Comparison of ENCODE assay signal across 12 cellular contexts in genomic region chr18:63603772-63604171, GRCh38. TPM values are rescaled to one million over a fixed set of nuclear protein-coding genes. Genes with fewer than 3 reads are reported as not detected.
DNase-seq lines count a peak whose midpoint lies in the region; ATAC-seq, FAIRE-seq and TF ChIP-seq lines count a peak whose summit lies in the region.
"Had no signal": no experiment of that assay in that cellular context is flagged by ENCODE, and none has a peak within 500 bp of the region (broad histone marks: within the 10 kb centered on the region; RNA-seq: fewer than 3 reads in every experiment).

No MANE protein-coding gene starts in this region.

- in situ Hi-C loops in GM13976 (cut with MboI; ENCODE audit: low sequenced_read_pairs, unreplicated experiment), result no loop called here
- in situ Hi-C loops in KBM-7 (cut with MboI; ENCODE audit: low pct_unique_long_range_greater_than_20kb, low sequenced_read_pairs), result no loop called here

- no peaks in the 10 kb centered on the region for H3K4me1 ChIP-seq in effector memory CD4-positive, alpha-beta T cell (ENCODE audit: control insufficient read depth, insufficient read depth, low read length, poor library complexity, severe bottlenecking)

- no peak overlapping the region for H3K4me3 ChIP-seq in bronchial epithelial cell (ENCODE audit: low read depth, low read length)
- no peak overlapping the region for H3K4me3 ChIP-seq in effector memory CD4-positive, alpha-beta T cell (ENCODE audit: insufficient read depth, low read depth, low read length, poor library complexity, severe bottlenecking)

- DNase-seq in GM13976 (ENCODE audit: low spot score), result peak; percentile 65
- DNase-seq in bronchial epithelial cell (ENCODE audit: low read depth), result peak; percentile 91
- no peak for DNase-seq in effector memory CD4-positive, alpha-beta T cell
- no peak for DNase-seq in mesenteric fat pad (ENCODE audit: low spot score)
- DNase-seq in KBM-7, result no peak
- DNase-seq in NAMALWA (ENCODE audit: low spot score), result no peak
- DNase-seq: DMS153; nephron progenitor cell; stimulated activated CD8-positive, alpha-beta memory T cell treated with anti-CD3 and anti-CD28 coated beads, Interleukin-4, amount 100 ng/mL, for 48 hours had no signal

- TF ChIP-seq CTCF in GM13976 (IDR thresholded peaks at IDR 0.05; ENCODE audit: borderline replicate concordance, control extremely low read depth, extremely low read depth, insufficient read depth, missing control alignments) (no peak), bronchial epithelial cell (IDR thresholded peaks at IDR 0.05; ENCODE audit: insufficient read depth, low read length, severe bottlenecking) (no peak)

- no peaks in the 10 kb centered on the region for H3K27me3 ChIP-seq in bronchial epithelial cell (ENCODE audit: control insufficient read depth, insufficient read depth, low read length)
- no peaks in the 10 kb centered on the region for H3K27me3 ChIP-seq in effector memory CD4-positive, alpha-beta T cell (replicated peaks; ENCODE audit: control insufficient read depth, insufficient read depth, low read length, poor library complexity, severe bottlenecking)

- H3K9me3 ChIP-seq in effector memory CD4-positive, alpha-beta T cell (ENCODE audit: control insufficient read depth, low read length), result no peaks in the 10 kb centered on the region

- ATAC-seq in GM21390 (IDR thresholded peaks at IDR 0.05; ENCODE audit: unreplicated experiment) (peak; percentile 98), HG03108 (IDR thresholded peaks at IDR 0.05; ENCODE audit: unreplicated experiment) (peak; percentile 92)

- FAIRE-seq in bronchial epithelial cell (lab: Jason Lieb, UNC), result no peak

- H3K36me3 ChIP-seq in bronchial epithelial cell (ENCODE audit: control insufficient read depth, insufficient read depth, low read length), result no peaks in the 10 kb centered on the region
- no peaks in the 10 kb centered on the region for H3K36me3 ChIP-seq in effector memory CD4-positive, alpha-beta T cell (ENCODE audit: control insufficient read depth, insufficient read depth, low read length)

- no peak overlapping the region for H3K27ac ChIP-seq in effector memory CD4-positive, alpha-beta T cell (ENCODE audit: insufficient read depth, low read length, poor library complexity, severe bottlenecking)

RNA-seq across cellular contexts. Expression of gene SERPINB13, which starts 16.6 kb away (rescaled TPM):
- total RNA-seq in bronchial epithelial cell, result 8.2 and 48.0 TPM in 2 replicates
- not detected for total RNA-seq in mesenteric fat pad
- total RNA-seq: SK-MEL-5 had no signal

RNA-seq across cellular contexts. Expression of gene SERPINB4, which starts 40.3 kb away (rescaled TPM):
- total RNA-seq in bronchial epithelial cell (0.26 and 15.7 TPM in 2 replicates), mesenteric fat pad (not detected)
- total RNA-seq: SK-MEL-5 had no signal

RNA-seq across cellular contexts. Expression of gene SERPINB3, which starts 57.9 kb away (rescaled TPM):
- total RNA-seq in bronchial epithelial cell (22.4 and 165 TPM in 2 replicates), mesenteric fat pad (not detected)
- total RNA-seq: SK-MEL-5 had no signal

Comparison
In these comparisons a context has a peak if more than half of its experiments do, and no peak if none do; other contexts are left out.
1. DNase-seq: peak in GM13976 (single experiment) and bronchial epithelial cell (single experiment); none in effector memory CD4-positive, alpha-beta T cell (0 of 3), mesenteric fat pad (single experiment), KBM-7 (single experiment) and NAMALWA (single experiment).
2. RNA of gene SERPINB3, which starts 57.9 kb away (total RNA-seq): 22.4 to 165 TPM in bronchial epithelial cell; not detected in mesenteric fat pad (single experiment); every median in the first group is over 10 times any median in the second.